Comparison of ENCODE assay signal across 1 cellular context in the genomic region with DNA sequence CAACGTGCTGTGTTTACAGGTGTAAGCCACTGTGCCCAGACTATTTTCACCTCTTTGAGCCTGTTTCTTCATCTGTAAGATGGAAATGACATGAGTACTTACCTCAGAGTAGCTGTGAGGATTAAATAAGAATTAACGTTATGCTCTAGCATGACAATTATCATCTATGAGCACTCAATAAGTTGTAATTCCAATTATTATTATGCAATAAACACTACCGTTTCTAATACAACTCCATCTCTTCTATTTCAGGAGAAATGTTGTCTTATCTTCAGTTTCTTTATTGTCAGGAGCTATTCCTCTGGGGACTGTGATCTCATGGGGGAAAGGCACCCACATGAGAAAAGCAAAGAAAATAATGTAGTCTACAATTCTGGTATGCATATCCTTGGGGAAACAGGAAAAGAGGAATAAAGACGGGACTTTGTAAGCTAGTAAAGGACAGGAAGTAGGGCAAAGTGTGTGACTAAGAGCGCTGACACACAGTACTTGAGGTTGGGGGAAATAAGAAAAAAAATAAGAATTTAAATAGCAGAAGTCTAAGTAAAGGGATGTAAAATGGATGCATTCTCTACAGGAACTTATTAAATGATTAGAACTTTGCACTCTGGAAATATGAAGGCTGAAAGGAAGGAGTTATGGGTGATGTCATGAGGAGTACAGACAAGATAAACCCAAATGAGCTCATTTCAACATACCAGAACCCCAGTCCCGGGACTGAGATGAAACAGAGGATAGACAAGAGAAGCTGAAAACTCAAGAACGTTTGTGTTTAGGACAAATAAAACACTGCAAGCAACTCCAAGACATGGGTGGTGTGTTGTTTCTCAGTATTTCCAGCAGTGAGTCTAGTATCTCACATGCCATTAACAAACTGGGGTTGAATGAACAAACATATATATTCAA.
TF ChIP-seq lines count a peak whose summit lies in the region.

No MANE protein-coding gene starts in this region.

TF ChIP-seq in GM23338, 12 proteins besides CTCF, POLR2A, EP300 and RAD21 (continued from another document):
- TF ChIP-seq, protein P1, sequence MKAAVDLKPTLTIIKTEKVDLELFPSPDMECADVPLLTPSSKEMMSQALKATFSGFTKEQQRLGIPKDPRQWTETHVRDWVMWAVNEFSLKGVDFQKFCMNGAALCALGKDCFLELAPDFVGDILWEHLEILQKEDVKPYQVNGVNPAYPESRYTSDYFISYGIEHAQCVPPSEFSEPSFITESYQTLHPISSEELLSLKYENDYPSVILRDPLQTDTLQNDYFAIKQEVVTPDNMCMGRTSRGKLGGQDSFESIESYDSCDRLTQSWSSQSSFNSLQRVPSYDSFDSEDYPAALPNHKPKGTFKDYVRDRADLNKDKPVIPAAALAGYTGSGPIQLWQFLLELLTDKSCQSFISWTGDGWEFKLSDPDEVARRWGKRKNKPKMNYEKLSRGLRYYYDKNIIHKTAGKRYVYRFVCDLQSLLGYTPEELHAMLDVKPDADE (IDR thresholded peaks at IDR 0.05) = no peak
- TF ChIP-seq ZNF114 (CRISPR knock-in tag; IDR thresholded peaks at IDR 0.05) = no peak
